ENCODE assay signal across 11 cellular contexts in the genomic region with DNA sequence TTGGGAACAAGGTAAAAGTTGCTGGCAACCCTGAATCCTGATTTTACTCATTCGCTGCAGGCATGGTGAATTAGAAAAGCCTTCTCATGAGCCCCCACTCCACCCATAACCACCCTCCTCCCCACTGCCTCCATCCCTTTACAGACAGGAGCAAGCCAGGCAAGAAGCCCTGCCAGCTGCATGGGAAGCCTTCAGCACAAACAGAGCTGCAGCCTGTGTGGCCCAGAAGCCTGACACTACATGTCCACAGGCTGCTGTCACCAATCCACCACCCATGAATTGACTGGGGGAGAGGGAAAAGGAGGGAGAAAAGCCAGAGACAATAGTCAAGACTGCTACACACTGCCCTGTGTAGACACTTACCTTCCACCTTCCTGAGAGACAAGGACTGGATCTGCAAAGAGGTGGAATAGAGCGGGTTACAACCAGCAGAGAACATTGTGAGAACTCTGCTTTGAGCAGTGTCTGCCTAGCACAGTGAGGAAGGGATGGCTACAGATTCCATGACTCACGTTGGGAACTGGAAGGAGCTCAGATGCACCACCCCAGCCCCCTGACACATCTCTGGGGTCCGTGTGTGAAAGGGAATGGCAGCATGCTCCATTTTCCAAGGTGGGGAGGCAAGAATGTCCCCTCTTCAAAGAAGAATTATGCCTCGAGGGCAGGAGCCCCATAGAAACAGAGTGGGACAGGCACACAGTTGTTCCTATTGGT. TPM values are rescaled to one million over a fixed set of nuclear protein-coding genes. Genes with fewer than 3 reads are reported as not detected.
DNase-seq lines count a peak whose midpoint lies in the region; ATAC-seq and TF ChIP-seq lines count a peak whose summit lies in the region.
"Had no signal": no experiment of that assay in that cellular context is flagged by ENCODE, and none has a peak within 500 bp of the region (broad histone marks: within the 10 kb centered on the region; RNA-seq: fewer than 3 reads in every experiment).

No MANE protein-coding gene starts in this region.

- no peak for DNase-seq in Right ventricle myocardium inferior (ENCODE audit: missing footprints)
- DNase-seq in cardiac septum (ENCODE audit: low spot score): no peak
- DNase-seq in amniotic epithelial cell (ENCODE audit: low read depth): peak; percentile 87
- peak; percentile 66 for DNase-seq in iris pigment epithelial cell (ENCODE audit: low read depth)
- no peak for DNase-seq in vagina (ENCODE audit: extremely low spot score in 2 of 2)
- DNase-seq in stimulated activated CD4-positive, alpha-beta T cell treated with anti-CD3 and anti-CD28 coated beads, Interleukin-15, amount 100 ng/mL, for 24 hours: no peak
- DNase-seq in C1 segment of cervical spinal cord (lab: John Stamatoyannopoulos, UW): no peak
- DNase-seq: CD8-positive, alpha-beta T cell had no signal

- TF ChIP-seq POLR2A in vagina (IDR thresholded peaks at IDR 0.05): no peak

- no peaks in the 10 kb centered on the region for H3K9me3 ChIP-seq in vagina
- H3K9me3 ChIP-seq: ascending aorta had no signal

- H3K36me3 ChIP-seq in vagina: peaks cover 0 to 20% of the 10 kb centered on the region in 2 donors

- H3K4me3 ChIP-seq in vagina: peak overlapping the region; percentile 4 to 6
- H3K4me3 ChIP-seq: ascending aorta had no signal

- ATAC-seq in Right ventricle myocardium inferior (peak; percentile 18), HG03378 (IDR thresholded peaks at IDR 0.05; ENCODE audit: unreplicated experiment) (no peak)

- H3K27ac ChIP-seq in vagina: peak overlapping the region; percentile 65
- H3K27ac ChIP-seq: ascending aorta had no signal

- intact Hi-C loops in Right ventricle myocardium inferior (cut with DNase I) (no loop called here), cardiac septum (cut with DNase I) (no loop called here), vagina (cut with DNase I) (no loop called here)

- H3K4me1 ChIP-seq in vagina: peaks cover 17% of the 10 kb centered on the region
- H3K4me1 ChIP-seq: ascending aorta had no signal

- TF ChIP-seq CTCF in vagina (IDR thresholded peaks at IDR 0.05): no peak

- no peaks in the 10 kb centered on the region for H3K27me3 ChIP-seq in vagina
- H3K27me3 ChIP-seq: ascending aorta had no signal

RNA-seq across cellular contexts. Expression of a gene that starts 33.9 kb away (rescaled TPM):
- total RNA-seq in Right ventricle myocardium inferior (3.8 TPM), cardiac septum (7.2 TPM), vagina (27.5 TPM)
- total RNA-seq: CD8-positive, alpha-beta T cell had no signal

RNA-seq across cellular contexts. Expression of a gene that starts 50.7 kb away (rescaled TPM):
- not detected for total RNA-seq in Right ventricle myocardium inferior
- not detected for total RNA-seq in cardiac septum
- not detected for total RNA-seq in vagina
- total RNA-seq: ascending aorta; CD8-positive, alpha-beta T cell; lung microvascular endothelial cell had no signal

Comparison
In these comparisons a context has a peak if more than half of its experiments do, and no peak if none do; other contexts are left out.
1. DNase-seq: peak in amniotic epithelial cell (single experiment) and iris pigment epithelial cell (single experiment); none in Right ventricle myocardium inferior (single experiment), cardiac septum (single experiment), vagina (0 of 2), stimulated activated CD4-positive, alpha-beta T cell treated with anti-CD3 and anti-CD28 coated beads, Interleukin-15, amount 100 ng/mL, for 24 hours (single experiment) and C1 segment of cervical spinal cord (0 of 14).